In the genomic region with DNA sequence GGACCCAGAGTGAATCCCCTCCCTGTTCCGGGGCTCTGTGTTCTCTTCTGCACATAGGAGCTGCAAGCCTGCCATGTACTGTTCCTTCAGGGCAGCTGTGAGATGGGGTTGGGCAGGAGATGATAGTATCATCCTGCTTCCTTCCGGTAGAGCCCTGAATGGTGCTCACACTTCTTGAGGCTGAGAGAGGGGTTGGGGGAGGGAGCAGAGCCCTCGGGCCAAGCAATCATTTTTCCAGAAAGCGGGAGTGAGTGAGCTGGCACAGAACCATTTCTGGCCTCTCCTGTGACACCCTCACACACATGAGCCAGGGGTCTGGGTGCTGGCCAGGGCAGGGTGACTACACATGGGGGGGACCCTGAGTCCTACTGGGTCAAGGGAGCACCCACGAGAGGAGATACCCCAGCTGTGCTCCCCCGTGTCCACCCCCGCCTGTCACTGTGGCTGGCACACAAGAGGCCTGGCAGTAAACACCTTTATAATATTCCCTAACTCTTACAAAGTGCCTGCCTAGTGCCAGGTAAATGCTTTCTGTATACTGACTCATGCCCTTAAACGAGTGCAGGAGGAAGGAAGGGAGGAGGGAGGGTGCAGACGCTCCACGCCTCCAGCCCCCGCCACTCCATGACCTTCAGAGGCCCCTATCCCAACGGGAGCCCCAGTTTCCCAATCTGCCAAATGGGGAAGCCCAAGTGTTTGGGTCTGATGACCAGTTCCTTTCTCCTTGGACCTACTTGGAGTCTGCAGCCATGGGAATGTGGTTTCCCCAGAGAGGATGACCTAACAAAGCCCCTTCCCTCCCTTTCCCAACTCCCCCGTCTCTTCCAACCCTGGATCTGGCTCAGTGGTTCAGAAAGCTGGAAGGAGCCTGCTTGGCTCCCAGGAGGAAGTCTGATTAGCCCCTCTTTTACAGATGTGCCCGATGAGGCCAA, we compare ENCODE assay signal across 8 cellular contexts. TPM values are rescaled to one million over a fixed set of nuclear protein-coding genes. Genes with fewer than 3 reads are reported as not detected.
DNase-seq lines count a peak whose midpoint lies in the region; ATAC-seq and TF ChIP-seq lines count a peak whose summit lies in the region.

No MANE protein-coding gene starts in this region.

- peaks cover 6% of the 10 kb centered on the region for H4K20me1 ChIP-seq in neural progenitor cell (ENCODE audit: low read depth)

- H3K27me3 ChIP-seq in neural progenitor cell, result no peaks in the 10 kb centered on the region

- no peak for TF ChIP-seq CTCF in neural progenitor cell (IDR thresholded peaks at IDR 0.05)

- peaks cover 6% of the 10 kb centered on the region for H3F3A ChIP-seq in neural progenitor cell (ENCODE audit: low read depth)

- DNase-seq in activated naive CD4-positive, alpha-beta T cell treated with Interleukin-2 at 50 U/mL for 16 hours, result peak; percentile 37
- DNase-seq in activated naive CD4-positive, alpha-beta T cell treated with anti-CD3 and anti-CD28 coated beads, Interleukin-2, amount 50 U/mL, for 16 hours, result no peak
- DNase-seq in NOMO-1 (lab: John Stamatoyannopoulos, UW; ENCODE audit: unreplicated experiment in 2 of 2), result peak; percentile 41 to 60
- DNase-seq in left lobe of liver (ENCODE audit: low spot score), result no peak
- no peak for DNase-seq in neural progenitor cell (ENCODE audit: low spot score)
- DNase-seq in NCI-H187 (lab: John Stamatoyannopoulos, UW), result no peak
- no peak for DNase-seq in NCI-H2029 (lab: John Stamatoyannopoulos, UW)

- 10 to 55% (median 10%) methylated on average over 13 to 14 of the region's 14 CpGs for whole genome bisulfite sequencing in adipose tissue, 3 donors

- H3K27ac ChIP-seq in adipose tissue (ENCODE audit: low read depth, low read length) (peak overlapping the region; percentile 79), neural progenitor cell (no peak overlapping the region)

- H3K9me3 Mint-ChIP-seq in neural progenitor cell, result no peaks in the 10 kb centered on the region

- H3K36me3 Mint-ChIP-seq in neural progenitor cell, result peaks cover 4% of the 10 kb centered on the region

- H2AFZ ChIP-seq in neural progenitor cell (replicated peaks), result no peak overlapping the region

- H3K79me2 ChIP-seq in neural progenitor cell (ENCODE audit: low read depth), result no peaks in the 10 kb centered on the region

- no peaks in the 10 kb centered on the region for H3K36me3 ChIP-seq in neural progenitor cell

- peaks cover 3% of the 10 kb centered on the region for H3K27me3 Mint-ChIP-seq in neural progenitor cell (ENCODE audit: insufficient read depth, low read depth)

- peak; percentile 36 for ATAC-seq in left lobe of liver

- H3K4me1 Mint-ChIP-seq in neural progenitor cell, result peaks cover 41% of the 10 kb centered on the region

- H3K4me3 Mint-ChIP-seq in neural progenitor cell, result no peak overlapping the region

- no peaks in the 10 kb centered on the region for H3K9me3 ChIP-seq in neural progenitor cell (ENCODE audit: low read depth)

- no peak overlapping the region for H3K27ac Mint-ChIP-seq in neural progenitor cell

- no peak overlapping the region for H3K4me3 ChIP-seq in neural progenitor cell

- H3K9ac ChIP-seq in neural progenitor cell, result no peak overlapping the region

- H3K4me2 ChIP-seq in neural progenitor cell, result no peak overlapping the region

- peaks cover 21% of the 10 kb centered on the region for H3K4me1 ChIP-seq in neural progenitor cell

RNA-seq across cellular contexts. Expression of gene AKNA, which starts 15.5 kb away (rescaled TPM):
- polyA plus RNA-seq in adipose tissue, result 10 to 100 TPM; 10.3 to 25.5 (median 22.3) TPM
- total RNA-seq in left lobe of liver, result 7.3 TPM
- total RNA-seq in neural progenitor cell (ENCODE audit: low replicate concordance), result 11.4 and 13.4 TPM in 2 replicates

RNA-seq across cellular contexts. Expression of gene ORM2, which starts 42.6 kb away (rescaled TPM):
- 1 to 10 TPM; 1.1 to 6.3 (median 3.8) TPM for polyA plus RNA-seq in adipose tissue
- total RNA-seq in left lobe of liver (4,103 TPM), neural progenitor cell (ENCODE audit: low replicate concordance) (0.43 TPM in 1 of 2 replicates, not detected in the other)

RNA-seq across cellular contexts. Expression of gene ORM1, which starts 49.4 kb away (rescaled TPM):
- polyA plus RNA-seq in adipose tissue, result 10 to 100 TPM in 1 of 3 donors, 1 to 10 TPM in 1, not detected in 1; 6.9 to 18.0 TPM
- total RNA-seq in left lobe of liver (19,737 TPM), neural progenitor cell (ENCODE audit: low replicate concordance) (1.5 TPM in 1 of 2 replicates, not detected in the other)

Comparison
In these comparisons a context has a peak if more than half of its experiments do, and no peak if none do; other contexts are left out.
1. DNase-seq: peak in activated naive CD4-positive, alpha-beta T cell treated with Interleukin-2 at 50 U/mL for 16 hours (single experiment) and NOMO-1 (2 of 2); none in activated naive CD4-positive, alpha-beta T cell treated with anti-CD3 and anti-CD28 coated beads, Interleukin-2, amount 50 U/mL, for 16 hours (single experiment), left lobe of liver (single experiment), neural progenitor cell (single experiment), NCI-H187 (0 of 2) and NCI-H2029 (single experiment).
2. RNA of gene ORM2, which starts 42.6 kb away (total RNA-seq): 4,103 TPM in left lobe of liver (single experiment); 0.43 TPM in neural progenitor cell; every median in the first group is over 1,000 times any median in the second.
3. RNA of gene ORM1, which starts 49.4 kb away (total RNA-seq): 19,737 TPM in left lobe of liver (single experiment); 1.5 TPM in neural progenitor cell; every median in the first group is over 1,000 times any median in the second.